ENCODE assay signal across 8 cellular contexts in genomic region chr6:159654483-159655098, GRCh38. TPM values are rescaled to one million over a fixed set of nuclear protein-coding genes. Genes with fewer than 3 reads are reported as not detected.
DNase-seq lines count a peak whose midpoint lies in the region; ATAC-seq and TF ChIP-seq lines count a peak whose summit lies in the region.

No MANE protein-coding gene starts in this region.

- intact Hi-C loops in breast epithelium (cut with DNase I; ENCODE audit: low total_unique reads) (no loop called here), left colon (cut with DNase I, micrococcal nuclease) (no loop called here), upper lobe of right lung (cut with DNase I) (no loop called here)

- DNase-seq in COR-L47 (lab: John Stamatoyannopoulos, UW) (peak; percentile 29), NCI-H748 (lab: John Stamatoyannopoulos, UW; ENCODE audit: unreplicated experiment) (peak; percentile 70), breast epithelium (ENCODE audit: low spot score in 2 of 2) (no peak), left colon (no peak), upper lobe of right lung (no peak)
- no peak for DNase-seq in activated naive CD4-positive, alpha-beta T cell treated with anti-CD3 and anti-CD28 coated beads, Interleukin-2, amount 50 U/mL, for 16 hours

- H3K4me1 ChIP-seq in breast epithelium, result no peaks in the 10 kb centered on the region
- H3K4me1 ChIP-seq in upper lobe of right lung, result no peaks in the 10 kb centered on the region

- H3K36me3 ChIP-seq in breast epithelium (no peaks in the 10 kb centered on the region), upper lobe of right lung (no peaks in the 10 kb centered on the region)

- H3K4me3 ChIP-seq in breast epithelium (no peak overlapping the region), upper lobe of right lung (no peak overlapping the region)

- ATAC-seq in HG03066 (IDR thresholded peaks at IDR 0.05; ENCODE audit: low read depth, unreplicated experiment), result peak; percentile 65
- peak; percentile 43 for ATAC-seq in left colon
- ATAC-seq in upper lobe of right lung, result peak; percentile 62
- ATAC-seq in GM18520 (IDR thresholded peaks at IDR 0.05; ENCODE audit: unreplicated experiment), result no peak

- TF ChIP-seq CTCF in breast epithelium (IDR thresholded peaks at IDR 0.05) (peak; percentile 13 to 63 (median 58)), upper lobe of right lung (IDR thresholded peaks at IDR 0.05) (peak; percentile 62)

- TF ChIP-seq POLR2A in breast epithelium (IDR thresholded peaks at IDR 0.05), result no peak

- H3K27me3 ChIP-seq in breast epithelium (no peaks in the 10 kb centered on the region), upper lobe of right lung (no peaks in the 10 kb centered on the region)

- H3K27ac ChIP-seq in breast epithelium, result no peak overlapping the region
- H3K27ac ChIP-seq in upper lobe of right lung, result no peak overlapping the region

- H3K9me3 ChIP-seq in breast epithelium (no peaks in the 10 kb centered on the region), upper lobe of right lung (no peaks in the 10 kb centered on the region)

RNA-seq across cellular contexts. Expression of gene SOD2, which starts 38.5 kb away (rescaled TPM):
- 1,000 to 10,000 TPM in 2 of 3 donors, 100 to 1,000 TPM in 1; 999 to 1,273 (median 1,163) TPM for total RNA-seq in breast epithelium
- 100 to 1,000 TPM; 284 to 402 TPM for total RNA-seq in left colon
- 374 TPM for total RNA-seq in upper lobe of right lung

Comparison
In these comparisons a context has a peak if more than half of its experiments do, and no peak if none do; other contexts are left out.
1. DNase-seq: peak in COR-L47 (single experiment) and NCI-H748 (single experiment); none in breast epithelium (0 of 2), left colon (0 of 2), upper lobe of right lung (single experiment) and activated naive CD4-positive, alpha-beta T cell treated with anti-CD3 and anti-CD28 coated beads, Interleukin-2, amount 50 U/mL, for 16 hours (single experiment).